Comparison of ENCODE assay signal across 8 cellular contexts in the genomic region with DNA sequence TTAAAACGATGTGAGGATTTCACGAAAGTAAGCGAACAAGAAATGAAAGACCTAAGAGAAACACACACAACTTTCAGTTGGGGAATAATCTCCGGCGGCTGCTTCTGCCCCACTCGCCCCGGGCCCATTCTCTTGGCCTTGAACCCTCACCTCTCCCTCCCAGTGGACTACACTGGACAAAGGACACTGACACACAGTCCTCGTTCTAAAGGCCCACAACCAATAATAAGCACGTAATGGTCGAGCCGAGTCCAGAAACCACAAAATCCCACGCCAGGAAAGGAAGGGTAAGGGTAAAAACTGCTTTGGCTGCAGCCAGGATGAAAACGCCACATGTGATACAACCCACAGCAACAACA. TPM values are rescaled to one million over a fixed set of nuclear protein-coding genes. Genes with fewer than 3 reads are reported as not detected.
DNase-seq lines count a peak whose midpoint lies in the region; ATAC-seq lines count a peak whose summit lies in the region.

No MANE protein-coding gene starts in this region.

- H3K27ac Mint-ChIP-seq in stimulated activated naive CD8-positive, alpha-beta T cell treated with anti-CD3 and anti-CD28 coated beads, Interleukin-15, Interleukin-2, amounts not matched to agents 100 ng/mL and 50 ng/mL, for 24 hours, result peak overlapping the region; percentile 98
- peak overlapping the region; percentile 98 for H3K27ac Mint-ChIP-seq in activated T-helper 2 cell treated with anti-CD3 and anti-CD28 coated beads, Interferon-gamma antibody, Interleukin-2, Interleukin-4, amounts not matched to agents 10 μg/mL and 5 μg/mL and 100 μg/mL, durations not matched to agents 14 hours and 24 hours and 36 hours

- ATAC-seq in stimulated activated naive CD8-positive, alpha-beta T cell treated with anti-CD3 and anti-CD28 coated beads, Interleukin-15, Interleukin-2, amounts not matched to agents 100 U/mL and 50 U/mL, for 24 hours, result no peak

- peak overlapping the region; percentile 97 to 100 (median 99) for H3K9ac ChIP-seq in subcutaneous abdominal adipose tissue (ENCODE audit: low read length in 5 of 5)

- H3K4me1 Mint-ChIP-seq in stimulated activated naive CD8-positive, alpha-beta T cell treated with anti-CD3 and anti-CD28 coated beads, Interleukin-15, Interleukin-2, amounts not matched to agents 100 ng/mL and 50 ng/mL, for 24 hours (ENCODE audit: low read depth), result peaks cover 37% of the 10 kb centered on the region
- H3K4me1 Mint-ChIP-seq in activated T-helper 2 cell treated with anti-CD3 and anti-CD28 coated beads, Interferon-gamma antibody, Interleukin-2, Interleukin-4, amounts not matched to agents 10 μg/mL and 5 μg/mL and 100 μg/mL, durations not matched to agents 14 hours and 24 hours and 36 hours (ENCODE audit: low read depth), result peaks cover 29% of the 10 kb centered on the region

- H3K4me3 ChIP-seq in iPS-18c (ENCODE audit: insufficient read depth, low read depth, low read length) (peak overlapping the region; percentile 98), subcutaneous abdominal adipose tissue (ENCODE audit: low read depth in 1 of 5, low read length in 5 of 5) (peak overlapping the region; percentile 80 to 100 (median 95))

- H3K27ac ChIP-seq in subcutaneous abdominal adipose tissue (ENCODE audit: low read depth, low read length), result peak overlapping the region; percentile 99

- no peaks in the 10 kb centered on the region for H3K27me3 ChIP-seq in subcutaneous abdominal adipose tissue (ENCODE audit: control insufficient read depth in 5 of 5, insufficient read depth in 4 of 5, low read length in 5 of 5)

- H3K27me3 Mint-ChIP-seq in stimulated activated naive CD8-positive, alpha-beta T cell treated with anti-CD3 and anti-CD28 coated beads, Interleukin-15, Interleukin-2, amounts not matched to agents 100 ng/mL and 50 ng/mL, for 24 hours, result no peaks in the 10 kb centered on the region
- H3K27me3 Mint-ChIP-seq in activated T-helper 2 cell treated with anti-CD3 and anti-CD28 coated beads, Interferon-gamma antibody, Interleukin-2, Interleukin-4, amounts not matched to agents 10 μg/mL and 5 μg/mL and 100 μg/mL, durations not matched to agents 14 hours and 24 hours and 36 hours (ENCODE audit: low read depth), result no peaks in the 10 kb centered on the region

- intact Hi-C loops in activated T-helper 2 cell treated with anti-CD3 and anti-CD28 coated beads, Interferon-gamma antibody, Interleukin-2, Interleukin-4, amounts not matched to agents 10 μg/mL and 5 μg/mL and 100 μg/mL, durations not matched to agents 14 hours and 24 hours and 36 hours (cut with micrococcal nuclease), result no loop called here

- H3K36me3 ChIP-seq in subcutaneous abdominal adipose tissue (ENCODE audit: control insufficient read depth in 5 of 5, insufficient read depth in 5 of 5, low read length in 5 of 5), result peaks cover 3 to 10% (median 6%) of the 10 kb centered on the region in 5 donors

- H3K4me1 ChIP-seq in subcutaneous abdominal adipose tissue (ENCODE audit: control insufficient read depth in 5 of 5, insufficient read depth in 5 of 5, low read length in 5 of 5), result peaks cover 4 to 48% (median 40%) of the 10 kb centered on the region in 5 donors

- DNase-seq in stimulated activated naive CD8-positive, alpha-beta T cell treated with anti-CD3 and anti-CD28 coated beads, Interleukin-15, Interleukin-2, amounts not matched to agents 100 U/mL and 50 U/mL, for 24 hours, result no peak
- no peak for DNase-seq in activated T-helper 2 cell treated with anti-CD3 and anti-CD28 coated beads, Interferon-gamma antibody, Interleukin-2, Interleukin-4, amounts not matched to agents 10 μg/mL and 5 μg/mL and 100 μg/mL, durations not matched to agents 14 hours and 24 hours and 36 hours (ENCODE audit: low spot score)
- DNase-seq in NCI-H2029 treated with DMSO at 0.1 percent for 48 hours (lab: John Stamatoyannopoulos, UW), result no peak
- DNase-seq in NCI-H2227 (lab: John Stamatoyannopoulos, UW; ENCODE audit: unreplicated experiment), result no peak
- no peak for DNase-seq in NCI-H774 (lab: John Stamatoyannopoulos, UW)

- H3K9me3 ChIP-seq in iPS-18c (ENCODE audit: control insufficient read depth, insufficient read depth, low read length), result no peaks in the 10 kb centered on the region
- H3K9me3 ChIP-seq in subcutaneous abdominal adipose tissue (ENCODE audit: control insufficient read depth in 5 of 5, low read length in 5 of 5), result no peaks in the 10 kb centered on the region

- peaks cover 42% of the 10 kb centered on the region for H3K36me3 Mint-ChIP-seq in stimulated activated naive CD8-positive, alpha-beta T cell treated with anti-CD3 and anti-CD28 coated beads, Interleukin-15, Interleukin-2, amounts not matched to agents 100 ng/mL and 50 ng/mL, for 24 hours (ENCODE audit: low read depth)
- peaks cover 37% of the 10 kb centered on the region for H3K36me3 Mint-ChIP-seq in activated T-helper 2 cell treated with anti-CD3 and anti-CD28 coated beads, Interferon-gamma antibody, Interleukin-2, Interleukin-4, amounts not matched to agents 10 μg/mL and 5 μg/mL and 100 μg/mL, durations not matched to agents 14 hours and 24 hours and 36 hours (ENCODE audit: low read depth)

- peak overlapping the region; percentile 97 for H3K4me3 Mint-ChIP-seq in stimulated activated naive CD8-positive, alpha-beta T cell treated with anti-CD3 and anti-CD28 coated beads, Interleukin-15, Interleukin-2, amounts not matched to agents 100 ng/mL and 50 ng/mL, for 24 hours
- peak overlapping the region; percentile 94 for H3K4me3 Mint-ChIP-seq in activated T-helper 2 cell treated with anti-CD3 and anti-CD28 coated beads, Interferon-gamma antibody, Interleukin-2, Interleukin-4, amounts not matched to agents 10 μg/mL and 5 μg/mL and 100 μg/mL, durations not matched to agents 14 hours and 24 hours and 36 hours (ENCODE audit: low read depth)

- H3K9me3 Mint-ChIP-seq in stimulated activated naive CD8-positive, alpha-beta T cell treated with anti-CD3 and anti-CD28 coated beads, Interleukin-15, Interleukin-2, amounts not matched to agents 100 ng/mL and 50 ng/mL, for 24 hours, result no peaks in the 10 kb centered on the region
- no peaks in the 10 kb centered on the region for H3K9me3 Mint-ChIP-seq in activated T-helper 2 cell treated with anti-CD3 and anti-CD28 coated beads, Interferon-gamma antibody, Interleukin-2, Interleukin-4, amounts not matched to agents 10 μg/mL and 5 μg/mL and 100 μg/mL, durations not matched to agents 14 hours and 24 hours and 36 hours

RNA-seq across cellular contexts. Expression of a gene that starts 0.5 kb away (rescaled TPM):
- 40.7 and 41.0 TPM in 2 replicates for total RNA-seq in activated T-helper 2 cell treated with anti-CD3 and anti-CD28 coated beads, Interferon-gamma antibody, Interleukin-2, Interleukin-4, amounts not matched to agents 10 μg/mL and 5 μg/mL and 100 μg/mL, durations not matched to agents 14 hours and 24 hours and 36 hours

RNA-seq across cellular contexts. Expression of a gene that starts 18.1 kb away (rescaled TPM):
- total RNA-seq in activated T-helper 2 cell treated with anti-CD3 and anti-CD28 coated beads, Interferon-gamma antibody, Interleukin-2, Interleukin-4, amounts not matched to agents 10 μg/mL and 5 μg/mL and 100 μg/mL, durations not matched to agents 14 hours and 24 hours and 36 hours, result 41.0 and 41.7 TPM in 2 replicates
